ENCODE assay signal across 14 cellular contexts in genomic region chr6:686528-686927, GRCh38. TPM values are rescaled to one million over a fixed set of nuclear protein-coding genes. Genes with fewer than 3 reads are reported as not detected.
DNase-seq lines count a peak whose midpoint lies in the region; ATAC-seq and TF ChIP-seq lines count a peak whose summit lies in the region.
"Had no signal": no experiment of that assay in that cellular context is flagged by ENCODE, and none has a peak within 500 bp of the region (broad histone marks: within the 10 kb centered on the region; RNA-seq: fewer than 3 reads in every experiment).

No MANE protein-coding gene starts in this region.

- DNase-seq in AG08395 (ENCODE audit: low spot score) (peak; percentile 17), PC-3 (no peak), hepatic stellate cell (ENCODE audit: low spot score) (peak; percentile 41), KBM-7 (no peak)
- DNase-seq in activated CD4-positive, CD25-positive, alpha-beta regulatory T cell (lab: John Stamatoyannopoulos, UW), result no peak
- no peak for DNase-seq in stimulated activated CD4-positive, alpha-beta T cell treated with anti-CD3 and anti-CD28 coated beads, Interleukin-4, amount 100 ng/mL, for 24 hours
- DNase-seq: activated CD8-positive, alpha-beta memory T cell treated with anti-CD3 and anti-CD28 coated beads for 24 hours; Calu3; GM23248; NCI-H1694 treated with DMSO at 0.1 percent for 48 hours had no signal

- intact Hi-C loops in PC-3 (cut with micrococcal nuclease), result loop anchor here (5.0 kb wide), 1 partner anchor 69 kb away; no protein-coding TSS in a partner anchor

- H3K36me3 ChIP-seq in PC-3 (ENCODE audit: low read depth, low read length), result peaks cover 4% of the 10 kb centered on the region; the same call in 1 of the 2 replicates

- BruUV-seq in PC-3 (replicated peaks; lab: Mats Ljungman, UMichigan), result no TSS peak

- H3K4me3 ChIP-seq in GM12875 (ENCODE audit: low read depth, low read length) (no peak overlapping the region), PC-3 (ENCODE audit: low read length) (no peak overlapping the region)
- H3K4me3 ChIP-seq: GM23248, SK-N-MC had no signal

- H3K79me2 ChIP-seq in PC-3 (ENCODE audit: low read length), result peaks cover 95% of the 10 kb centered on the region

- H3K4me1 ChIP-seq in PC-3 (ENCODE audit: insufficient read depth, low read length), result peaks cover 19% of the 10 kb centered on the region

- H3K9me2 ChIP-seq in PC-3 (replicated peaks; ENCODE audit: low read length), result no peaks in the 10 kb centered on the region

- CTCF ChIA-PET in PC-3 (lab: Charles Lee), result interaction anchor here (0.6 kb wide), 1 partner anchor 60 kb away, joined by 5 read pairs; no protein-coding TSS in a partner anchor

- POLR2A ChIA-PET in PC-3 (lab: Charles Lee; ENCODE audit: unreplicated experiment), result no interaction called here

- in situ Hi-C loops in KBM-7 (cut with MboI; ENCODE audit: low pct_unique_long_range_greater_than_20kb, low sequenced_read_pairs), result no loop called here

- no peak overlapping the region for H3K27ac ChIP-seq in PC-3 (ENCODE audit: low read length)
- H3K27ac ChIP-seq: GM23248, SK-N-MC had no signal

- H3K27me3 ChIP-seq in PC-3 (ENCODE audit: low read length), result no peaks in the 10 kb centered on the region

- TF ChIP-seq CTCF in GM12875 (IDR thresholded peaks at IDR 0.05; ENCODE audit: borderline replicate concordance, insufficient read depth, low read depth, low read length) (peak; percentile 11; the same call in 1 of the 2 replicates), PC-3 (conservative IDR thresholded peaks at IDR 0.05; ENCODE audit: low read depth, low read length) (peak; percentile 49)

- H3K9ac ChIP-seq in PC-3 (ENCODE audit: low read length), result no peak overlapping the region
- H3K9ac ChIP-seq: GM23248 had no signal

- H4K20me1 ChIP-seq in PC-3 (ENCODE audit: low read length), result peaks cover 5% of the 10 kb centered on the region

- no peaks in the 10 kb centered on the region for H3F3A ChIP-seq in PC-3 (ENCODE audit: low read length, unreplicated experiment)

- ATAC-seq in PC-3, result peak; percentile 46; the same call in 1 of the 2 replicates
- ATAC-seq in HG03342 (IDR thresholded peaks at IDR 0.05; ENCODE audit: unreplicated experiment), result no peak
- ATAC-seq: esophagus mucosa had no signal

- no peaks in the 10 kb centered on the region for H3K9me3 ChIP-seq in PC-3 (ENCODE audit: low read length)

- H3K4me2 ChIP-seq in PC-3 (ENCODE audit: low read length), result no peak overlapping the region

- no peak overlapping the region for H2AFZ ChIP-seq in PC-3 (ENCODE audit: low read length)
- H2AFZ ChIP-seq: GM23248 had no signal

RNA-seq across cellular contexts. Expression of gene EXOC2, which starts 6.4 kb away (rescaled TPM):
- 24.8 and 27.7 TPM in 2 replicates for total RNA-seq in PC-3 (2014; rRNA removed)

RNA-seq across cellular contexts. Expression of gene HUS1B, which starts 29.6 kb away (rescaled TPM):
- 3.1 and 4.2 TPM in 2 replicates for total RNA-seq in PC-3 (2014; rRNA removed)

Comparison
In these comparisons a context has a peak if more than half of its experiments do, and no peak if none do; other contexts are left out.
1. DNase-seq: peak in AG08395 (single experiment) and hepatic stellate cell (single experiment); none in PC-3 (single experiment), KBM-7 (single experiment), activated CD4-positive, CD25-positive, alpha-beta regulatory T cell (0 of 4) and stimulated activated CD4-positive, alpha-beta T cell treated with anti-CD3 and anti-CD28 coated beads, Interleukin-4, amount 100 ng/mL, for 24 hours (single experiment).